1 cellular context compared by ENCODE assay signal in the genomic region with DNA sequence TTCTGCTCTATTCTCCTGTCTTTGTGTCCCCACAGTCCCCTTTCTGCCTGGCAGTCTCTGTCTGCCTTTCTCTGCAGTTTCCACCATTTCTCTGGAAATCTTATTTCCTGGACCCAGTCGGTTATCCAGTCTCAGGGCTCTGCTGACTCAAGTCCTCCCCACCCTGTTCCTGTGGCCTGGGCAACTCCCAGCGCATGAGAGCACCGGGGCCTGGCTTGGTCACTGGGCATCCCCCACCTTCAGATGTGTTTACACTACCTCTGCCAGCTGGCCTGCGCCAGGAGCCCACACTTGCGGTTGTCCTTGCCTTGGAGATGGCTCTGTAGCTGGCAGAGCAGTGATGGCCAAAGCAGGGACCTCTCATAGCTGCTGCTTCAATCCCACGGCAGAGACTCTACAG.
TF ChIP-seq lines count a peak whose summit lies in the region.

No MANE protein-coding gene starts in this region.

TF ChIP-seq in endothelial cell of umbilical vein, 7 proteins besides CTCF, POLR2A, EP300 and RAD21 (continued from another document):
- TF ChIP-seq JUN (IDR thresholded peaks at IDR 0.05; ENCODE audit: borderline replicate concordance, insufficient read depth, insufficient read length, low read depth) = no peak
- no peak for TF ChIP-seq FOS (IDR thresholded peaks at IDR 0.05; ENCODE audit: borderline replicate concordance, insufficient read depth, low read length)
- no peak for TF ChIP-seq EZH2 (IDR thresholded peaks at IDR 0.05; ENCODE audit: borderline replicate concordance, low read depth, low read length, severe bottlenecking)
- no peak for TF ChIP-seq GATA2 (IDR thresholded peaks at IDR 0.05; ENCODE audit: insufficient read depth, insufficient read length, low read depth, low read length)
